ENCODE assay signal across 8 cellular contexts in genomic region chr10:87659571-87660483, GRCh38. TPM values are rescaled to one million over a fixed set of nuclear protein-coding genes. Genes with fewer than 3 reads are reported as not detected.
DNase-seq lines count a peak whose midpoint lies in the region; ATAC-seq and TF ChIP-seq lines count a peak whose summit lies in the region.

Gene PAPSS2, plus strand, starts transcription at chr10:87659878. Its CDS starts 104 bp downstream, at chr10:87659982.

- CTCF ChIA-PET in Caco-2 (lab: Charles Lee): interaction anchor here (0.6 to 1.0 kb wide), 2 partner anchors 75 to 111 kb away, joined by 4 read pairs; no protein-coding TSS in a partner anchor
- CTCF ChIA-PET in T-cell (lab: Charles Lee): interaction anchor here in 1 of 2 donors (0.6 to 1.3 kb wide), 2 partner anchors 127 to 388 kb away, joined by 3 read pairs; no protein-coding TSS in a partner anchor

- H3K9me3 ChIP-seq in Caco-2: no peaks in the 10 kb centered on the region

- no peaks in the 10 kb centered on the region for H3K36me3 ChIP-seq in Caco-2 (ENCODE audit: control insufficient read depth, insufficient read depth, low read length)

- peak within 1 kb of the TSS; percentile 85 to 94 for H3K27ac ChIP-seq in coronary artery

- H3K4me3 ChIP-seq in Caco-2 (ENCODE audit: low read depth, low read length) (peak within 1 kb of the TSS; percentile 79), coronary artery (peak within 1 kb of the TSS; percentile 96)

- H3K27me3 Mint-ChIP-seq in Caco-2 (ENCODE audit: insufficient read depth, unreplicated experiment) (peaks cover 3% of the 10 kb centered on the region), HFFc6 (ENCODE audit: insufficient read depth) (peaks cover 1% of the 10 kb centered on the region), T-cell (peaks cover 48 to 58% of the 10 kb centered on the region in 2 donors)

- peak in 1 of 2 experiments; percentile 17 for TF ChIP-seq CTCF in Caco-2 (IDR thresholded peaks at IDR 0.05; ENCODE audit: insufficient read depth in 1 of 2, low read depth in 1 of 2, low read length in 1 of 2, severe bottlenecking in 1 of 2, unreplicated experiment in 1 of 2)
- TF ChIP-seq CTCF in HFFc6 (IDR thresholded peaks at IDR 0.05): peak; percentile 61
- no peak for TF ChIP-seq CTCF in coronary artery (IDR thresholded peaks at IDR 0.05)

- H3K4me1 Mint-ChIP-seq in Caco-2 (ENCODE audit: low read depth, unreplicated experiment) (peaks cover 11% of the 10 kb centered on the region), HFFc6 (ENCODE audit: low read depth) (peaks cover 75% of the 10 kb centered on the region), T-cell (peaks cover 12 to 14% (median 12%) of the 10 kb centered on the region in 3 donors)

- peak; percentile 39 to 59 (median 56) for ATAC-seq in T-cell (replicated peaks in 1 of 4)
- no peak for ATAC-seq in HG02884 (IDR thresholded peaks at IDR 0.05; ENCODE audit: unreplicated experiment)

- POLR2A ChIA-PET in Caco-2 (lab: Charles Lee): no interaction called here
- POLR2A ChIA-PET in T-cell (lab: Charles Lee): no interaction called here

- BruUV-seq in Caco-2 (replicated peaks; lab: Mats Ljungman, UMichigan): no TSS peak

- H3K27ac Mint-ChIP-seq in Caco-2 (ENCODE audit: unreplicated experiment) (peak within 1 kb of the TSS; percentile 32), HFFc6 (peak within 1 kb of the TSS; percentile 90), T-cell (peak within 1 kb of the TSS in 1 of 2 donors; percentile 45)

- H3K9me3 Mint-ChIP-seq in Caco-2 (ENCODE audit: unreplicated experiment) (no peaks in the 10 kb centered on the region), HFFc6 (no peaks in the 10 kb centered on the region), T-cell (no peaks in the 10 kb centered on the region)

- intact Hi-C loops in Caco-2 (cut with micrococcal nuclease; ENCODE audit: unreplicated experiment): loop anchor here (5.0 kb wide), 1 partner anchor 42 kb away; no protein-coding TSS in a partner anchor

- peak within 1 kb of the TSS; percentile 91 for H3K4me3 Mint-ChIP-seq in Caco-2 (ENCODE audit: unreplicated experiment)
- peak within 1 kb of the TSS; percentile 100 for H3K4me3 Mint-ChIP-seq in HFFc6
- H3K4me3 Mint-ChIP-seq in T-cell: peak within 1 kb of the TSS; percentile 69 to 77 (median 76)

- no peaks in the 10 kb centered on the region for H3K27me3 ChIP-seq in Caco-2 (replicated peaks; ENCODE audit: control insufficient read depth, insufficient read depth, low read length)

- H3K36me3 Mint-ChIP-seq in Caco-2 (ENCODE audit: insufficient read depth, unreplicated experiment) (peaks cover 4% of the 10 kb centered on the region), HFFc6 (ENCODE audit: low read depth) (peaks cover 43% of the 10 kb centered on the region), T-cell (no peaks in the 10 kb centered on the region)

- peaks cover 5% of the 10 kb centered on the region; the same call in 1 of the 2 replicates for H3K4me1 ChIP-seq in Caco-2

- DNase-seq in Caco-2 (peak; percentile 48 to 56), HFFc6 (peak; percentile 50), T-cell (peak in 12 of 34 experiments; percentile 0 to 19 (median 10)), coronary artery (ENCODE audit: low spot score) (peak; percentile 81), kidney tubule cell (ENCODE audit: low spot score) (peak; percentile 72), hippocampal formation (lab: John Stamatoyannopoulos, UW) (no peak)
- peak; percentile 6 for DNase-seq in stimulated activated CD4-positive, alpha-beta T cell treated with anti-CD3 and anti-CD28 coated beads, Interleukin-1b, Interleukin-23, amount 100 ng/mL, for 48 hours

RNA-seq across cellular contexts. Expression of gene PAPSS2, which starts in this region (rescaled TPM):
- 4.3 and 6.2 TPM in 2 replicates for total RNA-seq in Caco-2 (2022)
- 100 to 1,000 TPM; 388 to 630 (median 429) TPM for total RNA-seq in HFFc6 (2021; fragmentation: NEBNext Ultra II Directional; extraction: Animal tissue kit (Norgen Biotek cat#: 25700))
- total RNA-seq in T-cell: 1 to 10 TPM in 1 of 5 donors, under 1 TPM in 2, not detected in 2; 0.35 to 1.8 (median 0.61) TPM

Comparison
In these comparisons a context has a peak if more than half of its experiments do, and no peak if none do; other contexts are left out.
1. RNA of gene PAPSS2 (total RNA-seq): 388 to 630 TPM in HFFc6; 4.3 to 6.2 TPM in Caco-2 and 0.35 to 1.8 TPM in T-cell; every median in the first group is over 10 times any median in the second.
2. DNase-seq: peak in Caco-2 (2 of 2), HFFc6 (single experiment), coronary artery (single experiment), kidney tubule cell (single experiment) and stimulated activated CD4-positive, alpha-beta T cell treated with anti-CD3 and anti-CD28 coated beads, Interleukin-1b, Interleukin-23, amount 100 ng/mL, for 48 hours (single experiment); none in hippocampal formation (0 of 2).
3. Peak in every context shown above with its lines, with median percentiles within 50 percentile points of each other: H3K4me3 Mint-ChIP-seq.